14 cellular contexts compared by ENCODE assay signal in the genomic region with DNA sequence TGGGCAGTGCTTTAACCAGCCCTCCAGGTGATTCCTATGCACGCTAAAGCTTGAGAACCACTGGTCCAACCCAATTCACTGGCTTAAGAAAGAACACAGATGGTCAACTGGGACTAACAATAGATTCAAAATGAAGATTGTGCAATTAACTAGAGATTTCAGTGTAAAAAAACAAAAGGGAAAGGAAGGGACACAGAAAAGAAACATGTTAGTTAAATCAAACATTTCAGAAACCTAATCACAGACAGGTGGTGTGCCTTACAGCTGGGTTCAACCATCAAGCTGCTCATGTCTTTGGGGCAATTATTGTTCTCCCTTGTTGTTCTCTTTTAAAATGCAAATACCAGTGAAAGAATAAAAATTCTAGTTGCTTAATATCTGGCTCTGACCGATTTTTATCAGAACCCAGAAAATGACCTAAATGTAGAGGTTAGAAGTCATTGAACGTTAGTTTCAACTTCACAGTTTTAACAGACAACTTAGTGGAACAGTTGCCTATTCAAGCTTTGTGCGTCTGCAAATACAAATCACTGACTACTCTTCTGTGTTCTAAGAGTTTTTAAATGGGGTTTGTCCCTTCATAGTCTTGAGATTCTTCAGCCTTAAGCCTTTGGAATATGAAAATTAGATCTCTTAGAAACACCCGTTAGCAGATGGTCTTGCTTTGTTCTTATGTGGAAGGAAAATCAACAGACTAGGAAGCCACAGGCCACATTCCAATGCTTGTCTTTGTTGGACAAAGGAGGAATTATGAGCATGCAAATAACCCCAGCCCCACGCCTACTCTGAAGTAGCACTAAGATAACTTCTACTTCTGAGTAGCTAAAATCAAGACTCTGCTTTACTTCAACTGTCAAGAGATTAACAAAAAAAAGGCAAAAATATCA.
A peak's percentile ranks its signal among the peaks of the same experiment; 100 is the strongest.
DNase-seq lines count a peak whose midpoint lies in the region; ATAC-seq, FAIRE-seq and TF ChIP-seq lines count a peak whose summit lies in the region.
"Had no signal": no experiment of that assay in that cellular context is flagged by ENCODE, and none has a peak within 500 bp of the region (broad histone marks: within the 10 kb centered on the region; RNA-seq: fewer than 3 reads in every experiment).

No MANE protein-coding gene starts in this region.

- H4K8ac ChIP-seq in IMR-90 (ENCODE audit: low read depth in 2 of 2, low read length in 2 of 2), result no peak overlapping the region

- POLR2A ChIA-PET in IMR-90 (lab: Charles Lee; ENCODE audit: unreplicated experiment), result no interaction called here
- POLR2A ChIA-PET in activated CD4-positive, alpha-beta T cell treated with anti-CD3 and anti-CD28 coated beads, Interleukin-2, amount 10 ng/mL, durations not matched to agents 7 days and 5 days (lab: Charles Lee), result no interaction called here

- no peak overlapping the region for H2AFZ ChIP-seq in IMR-90 (replicated peaks; ENCODE audit: low read length, poor library complexity)

- in situ Hi-C loops in IMR-90 (cut with MboI; ENCODE audit: low sequenced_read_pairs), result no loop called here

- H3K27ac Mint-ChIP-seq in activated CD4-positive, alpha-beta T cell treated with anti-CD3 and anti-CD28 coated beads, Interleukin-2, amount 10 ng/mL, durations not matched to agents 7 days and 5 days, result no peak overlapping the region
- H3K27ac Mint-ChIP-seq: CD4-positive, alpha-beta memory T cell; stimulated activated naive CD8-positive, alpha-beta T cell treated with anti-CD3 and anti-CD28 coated beads, Interleukin-15, Interleukin-2, amounts not matched to agents 100 ng/mL and 50 ng/mL, for 24 hours had no signal

- H2BK15ac ChIP-seq in IMR-90 (ENCODE audit: low read depth, low read length), result peak overlapping the region; percentile 35; the same call in 1 of the 3 replicates

- H3K4me1 Mint-ChIP-seq in activated CD4-positive, alpha-beta T cell treated with anti-CD3 and anti-CD28 coated beads, Interleukin-2, amount 10 ng/mL, durations not matched to agents 7 days and 5 days, result no peaks in the 10 kb centered on the region
- H3K4me1 Mint-ChIP-seq: CD4-positive, alpha-beta memory T cell had no signal

- H2AK5ac ChIP-seq in IMR-90 (ENCODE audit: low read depth, low read length), result no peak overlapping the region

- no peak for TF ChIP-seq RAD21 in IMR-90 (IDR thresholded peaks at IDR 0.05; ENCODE audit: low read length)

- no peaks in the 10 kb centered on the region for H4K20me1 ChIP-seq in IMR-90 (ENCODE audit: insufficient read depth, low read length)

- H3K27me3 Mint-ChIP-seq in activated CD4-positive, alpha-beta T cell treated with anti-CD3 and anti-CD28 coated beads, Interleukin-2, amount 10 ng/mL, durations not matched to agents 7 days and 5 days, result no peaks in the 10 kb centered on the region
- H3K27me3 Mint-ChIP-seq: CD4-positive, alpha-beta memory T cell; stimulated activated naive CD8-positive, alpha-beta T cell treated with anti-CD3 and anti-CD28 coated beads, Interleukin-15, Interleukin-2, amounts not matched to agents 100 ng/mL and 50 ng/mL, for 24 hours had no signal

- no peak overlapping the region for H3K56ac ChIP-seq in IMR-90 (ENCODE audit: extremely low read depth, insufficient read depth, low read length)

- no peak overlapping the region for H3K4ac ChIP-seq in IMR-90 (ENCODE audit: low read depth, low read length)

- no peak overlapping the region for H3K27ac ChIP-seq in IMR-90 (ENCODE audit: insufficient read depth, low read length)
- peak overlapping the region; percentile 26 for H3K27ac ChIP-seq in lower lobe of right lung
- H3K27ac ChIP-seq in skeletal muscle tissue (ENCODE audit: low read depth, low read length), result peak overlapping the region; percentile 25

- no peak overlapping the region for H3K4me3 Mint-ChIP-seq in activated CD4-positive, alpha-beta T cell treated with anti-CD3 and anti-CD28 coated beads, Interleukin-2, amount 10 ng/mL, durations not matched to agents 7 days and 5 days
- H3K4me3 Mint-ChIP-seq: CD4-positive, alpha-beta memory T cell; stimulated activated naive CD8-positive, alpha-beta T cell treated with anti-CD3 and anti-CD28 coated beads, Interleukin-15, Interleukin-2, amounts not matched to agents 100 ng/mL and 50 ng/mL, for 24 hours had no signal

- no peaks in the 10 kb centered on the region for H3K9me3 Mint-ChIP-seq in activated CD4-positive, alpha-beta T cell treated with anti-CD3 and anti-CD28 coated beads, Interleukin-2, amount 10 ng/mL, durations not matched to agents 7 days and 5 days
- H3K9me3 Mint-ChIP-seq: stimulated activated naive CD8-positive, alpha-beta T cell treated with anti-CD3 and anti-CD28 coated beads, Interleukin-15, Interleukin-2, amounts not matched to agents 100 ng/mL and 50 ng/mL, for 24 hours had no signal

- H3K4me1 ChIP-seq in IMR-90 (ENCODE audit: control insufficient read depth, insufficient read depth, low read length) (peaks cover 9% of the 10 kb centered on the region), lower lobe of right lung (no peaks in the 10 kb centered on the region), skeletal muscle tissue (ENCODE audit: control insufficient read depth in 3 of 3, insufficient read depth in 3 of 3, low read length in 3 of 3) (peaks cover 0 to 6% (median 2%) of the 10 kb centered on the region in 3 donors)
- H3K4me1 ChIP-seq: body of pancreas had no signal

- H3K79me1 ChIP-seq in IMR-90 (ENCODE audit: low read depth in 1 of 2, low read length in 2 of 2), result no peaks in the 10 kb centered on the region

- H4K91ac ChIP-seq in IMR-90 (ENCODE audit: insufficient read depth, low read depth, low read length), result no peak overlapping the region

- H3K14ac ChIP-seq in IMR-90 (replicated peaks; ENCODE audit: low read depth, low read length), result no peak overlapping the region

- H3K9me1 ChIP-seq in IMR-90 (ENCODE audit: insufficient read depth, low read length), result no peaks in the 10 kb centered on the region

- intact Hi-C loops in IMR-90 (cut with micrococcal nuclease), result no loop called here
- intact Hi-C loops in lower lobe of right lung (cut with DNase I), result no loop called here

- no TSS peak for BruUV-seq in IMR-90 (replicated peaks; lab: Mats Ljungman, UMichigan)

- H3K18ac ChIP-seq in IMR-90 (ENCODE audit: low read depth, low read length), result peak overlapping the region; percentile 89

- H2AK9ac ChIP-seq in IMR-90 (replicated peaks; ENCODE audit: low read depth, low read length, poor library complexity), result no peak overlapping the region

- no peak for ATAC-seq in IMR-90 (ENCODE audit: low read depth)
- ATAC-seq in lower lobe of right lung, result no peak
- ATAC-seq in GM18867 (IDR thresholded peaks at IDR 0.05; ENCODE audit: unreplicated experiment), result no peak
- no peak for ATAC-seq in HG03095 (IDR thresholded peaks at IDR 0.05; ENCODE audit: unreplicated experiment)
- ATAC-seq: body of pancreas had no signal

- H2BK20ac ChIP-seq in IMR-90 (ENCODE audit: low read depth, low read length), result no peak overlapping the region

- H2BK120ac ChIP-seq in IMR-90 (ENCODE audit: low read depth, low read length), result 0 out of 2 replicates have a peak overlapping the region, but pooled peaks have one; percentile 18

- dilution Hi-C loops in IMR-90 (cut with HindIII; ENCODE audit: low sequenced_read_pairs, unreplicated experiment), result no loop called here

- no peaks in the 10 kb centered on the region for H3K27me3 ChIP-seq in IMR-90 (ENCODE audit: control insufficient read depth, insufficient read depth, low read length)
- H3K27me3 ChIP-seq in lower lobe of right lung (ENCODE audit: low read depth), result no peaks in the 10 kb centered on the region
- no peaks in the 10 kb centered on the region for H3K27me3 ChIP-seq in skeletal muscle tissue (ENCODE audit: control insufficient read depth in 3 of 3, insufficient read depth in 3 of 3, low read length in 3 of 3)
- H3K27me3 ChIP-seq: body of pancreas had no signal

- no peaks in the 10 kb centered on the region for H3K9me3 ChIP-seq in IMR-90 (ENCODE audit: control insufficient read depth, insufficient read depth, low read length)
- no peaks in the 10 kb centered on the region for H3K9me3 ChIP-seq in lower lobe of right lung
- no peaks in the 10 kb centered on the region for H3K9me3 ChIP-seq in skeletal muscle tissue (ENCODE audit: control insufficient read depth in 3 of 3, low read length in 3 of 3)
- H3K9me3 ChIP-seq: body of pancreas had no signal

- CTCF ChIA-PET in IMR-90 (lab: Yijun Ruan, JAX), result interaction anchor here (0.6 kb wide), 1 partner anchor 579 kb away, joined by 3 read pairs; no protein-coding TSS in a partner anchor
- CTCF ChIA-PET in activated CD4-positive, alpha-beta T cell treated with anti-CD3 and anti-CD28 coated beads, Interleukin-2, amount 10 ng/mL, durations not matched to agents 7 days and 5 days (lab: Charles Lee), result no interaction called here

- H3K36me3 ChIP-seq in IMR-90 (ENCODE audit: control insufficient read depth, insufficient read depth, low read length) (no peaks in the 10 kb centered on the region), lower lobe of right lung (no peaks in the 10 kb centered on the region), skeletal muscle tissue (ENCODE audit: control insufficient read depth in 3 of 3, insufficient read depth in 3 of 3, low read length in 3 of 3) (no peaks in the 10 kb centered on the region)

- FAIRE-seq in endometrium (lab: Jason Lieb, UNC), result peak; percentile 77
- FAIRE-seq: endothelial cell of umbilical vein, islet of Langerhans had no signal

- peak overlapping the region; percentile 76 for H4K5ac ChIP-seq in IMR-90 (ENCODE audit: low read depth, low read length)

- H2BK5ac ChIP-seq in IMR-90 (ENCODE audit: low read depth, low read length, poor library complexity, severe bottlenecking), result no peak overlapping the region

- no CpG with 5 or more reads among the region's 6 CpGs for WGBS in IMR-90 (ENCODE audit: extremely low coverage in 2 of 2, insufficient read length in 1 of 2), 2 experiments

- H3K23ac ChIP-seq in IMR-90 (ENCODE audit: low read depth, low read length), result no peak overlapping the region

- DNase-seq in IMR-90 (peak; percentile 19), lower lobe of right lung (no peak), epidermal melanocyte (ENCODE audit: insufficient read length, low spot score) (no peak)
- no peak for DNase-seq in activated CD4-positive, alpha-beta T cell treated with anti-CD3 and anti-CD28 coated beads, Interleukin-2, amount 10 ng/mL, durations not matched to agents 7 days and 5 days
- DNase-seq: body of pancreas; CD4-positive, alpha-beta memory T cell; NCI-H2107 had no signal

- no peak for TF ChIP-seq CTCF in IMR-90 (conservative IDR thresholded peaks at IDR 0.05; ENCODE audit: low read depth, low read length)
- TF ChIP-seq CTCF in lower lobe of right lung (IDR thresholded peaks at IDR 0.05), result no peak

- peak overlapping the region; percentile 13; the same call in 1 of the 2 replicates for H3K4me2 ChIP-seq in IMR-90 (ENCODE audit: low read depth, low read length)

- no peak overlapping the region for H3K9ac ChIP-seq in IMR-90 (ENCODE audit: low read depth, low read length)
- no peak overlapping the region for H3K9ac ChIP-seq in skeletal muscle tissue (ENCODE audit: low read depth in 1 of 3, low read length in 3 of 3)

- peaks cover 2% of the 10 kb centered on the region for H3K36me3 Mint-ChIP-seq in activated CD4-positive, alpha-beta T cell treated with anti-CD3 and anti-CD28 coated beads, Interleukin-2, amount 10 ng/mL, durations not matched to agents 7 days and 5 days (ENCODE audit: low read depth)
- H3K36me3 Mint-ChIP-seq: CD4-positive, alpha-beta memory T cell had no signal

- no peak overlapping the region for H3K4me3 ChIP-seq in IMR-90 (ENCODE audit: insufficient read depth, low read depth, low read length)
- no peak overlapping the region for H3K4me3 ChIP-seq in lower lobe of right lung
- H3K4me3 ChIP-seq in skeletal muscle tissue (ENCODE audit: low read length in 3 of 3), result no peak overlapping the region
- H3K4me3 ChIP-seq: body of pancreas had no signal

- no peak for TF ChIP-seq POLR2A in IMR-90 (IDR thresholded peaks at IDR 0.05; ENCODE audit: low read depth, low read length)
